ENCODE assay signal across 10 cellular contexts in genomic region chr7:55549457-55549856, GRCh38. TPM values are rescaled to one million over a fixed set of nuclear protein-coding genes. Genes with fewer than 3 reads are reported as not detected.
DNase-seq lines count a peak whose midpoint lies in the region; ATAC-seq and TF ChIP-seq lines count a peak whose summit lies in the region.
"Had no signal": no experiment of that assay in that cellular context is flagged by ENCODE, and none has a peak within 500 bp of the region (broad histone marks: within the 10 kb centered on the region; RNA-seq: fewer than 3 reads in every experiment).

No MANE protein-coding gene starts in this region.

- peak; percentile 26 for TF ChIP-seq POLR2A in GM19099 (IDR thresholded peaks at IDR 0.05; ENCODE audit: extremely low read depth, insufficient read length, low read depth)
- no peak for TF ChIP-seq POLR2A in body of pancreas (IDR thresholded peaks at IDR 0.05)
- no peak for TF ChIP-seq POLR2A in adrenal gland (IDR thresholded peaks at IDR 0.05)

- TF ChIP-seq CTCF in body of pancreas (IDR thresholded peaks at IDR 0.05) (no peak), adrenal gland (IDR thresholded peaks at IDR 0.05) (no peak)

- H3K27me3 ChIP-seq in body of pancreas (no peaks in the 10 kb centered on the region), adrenal gland (no peaks in the 10 kb centered on the region)

- WGBS in body of pancreas, 2 donors: 96% methylated on average over 3 to 7 of the region's 7 CpGs
- WGBS in adrenal gland, 4 donors: 88 to 95% (median 90%) methylated on average over 7 of the region's 7 CpGs

- H3K4me3 ChIP-seq in body of pancreas (no peak overlapping the region), adrenal gland (no peak overlapping the region)

- peak overlapping the region in 3 of 4 donors; percentile 35 to 63 (median 62) for H3K27ac ChIP-seq in body of pancreas
- H3K27ac ChIP-seq in adrenal gland: no peak overlapping the region

- DNase-seq in COLO668 (lab: John Stamatoyannopoulos, UW; ENCODE audit: unreplicated experiment) (peak; percentile 50), body of pancreas (no peak), amniotic stem cell (lab: John Stamatoyannopoulos, UW) (no peak), SIG-M5 treated with dmso at 0.1 percent for 504 hours (lab: John Stamatoyannopoulos, UW; ENCODE audit: unreplicated experiment) (no peak), adrenal gland (no peak)
- no peak for DNase-seq in stimulated activated CD4-positive, alpha-beta T cell treated with anti-CD3 and anti-CD28 coated beads, Interleukin-2, amount 100 ng/mL, for 24 hours
- DNase-seq: activated T-cell treated with anti-CD3 and anti-CD28 coated beads for 4 hours, NCI-H1930 had no signal

- H3K9me3 ChIP-seq in body of pancreas (no peaks in the 10 kb centered on the region), adrenal gland (replicated peaks in 1 of 3) (no peaks in the 10 kb centered on the region)

- intact Hi-C loops in body of pancreas (cut with DNase I) (no loop called here), adrenal gland (cut with DNase I) (no loop called here)

- peaks cover 27% of the 10 kb centered on the region for H3K4me1 ChIP-seq in body of pancreas
- H3K4me1 ChIP-seq in adrenal gland (replicated peaks in 1 of 2): peaks cover 15 to 44% of the 10 kb centered on the region in 2 donors

- ATAC-seq in HG02943 (IDR thresholded peaks at IDR 0.05; ENCODE audit: low read depth, unreplicated experiment) (peak; percentile 40), body of pancreas (no peak)

- H3K36me3 ChIP-seq in body of pancreas (replicated peaks in 1 of 2; ENCODE audit: insufficient read depth in 1 of 2, low read depth in 2 of 2) (no peaks in the 10 kb centered on the region), adrenal gland (replicated peaks in 1 of 2) (no peaks in the 10 kb centered on the region)

RNA-seq across cellular contexts. Expression of gene VOPP1, which starts 22.8 kb away (rescaled TPM):
- 10 to 100 TPM; 25.1 to 30.6 TPM for total RNA-seq in body of pancreas
- 10 to 100 TPM; 30.3 to 60.7 (median 38.2) TPM for total RNA-seq in adrenal gland
- polyA plus RNA-seq in adrenal gland: 10 to 100 TPM; 13.6 to 16.7 (median 14.2) TPM

Comparison
In these comparisons a context has a peak if more than half of its experiments do, and no peak if none do; other contexts are left out.
1. H3K27ac ChIP-seq: peak in body of pancreas (3 of 4); none in adrenal gland (0 of 5).